Comparison of ENCODE assay signal across 8 cellular contexts in genomic region chr20:46681032-46681854, GRCh38. TPM values are rescaled to one million over a fixed set of nuclear protein-coding genes. Genes with fewer than 3 reads are reported as not detected.
A peak's percentile ranks its signal among the peaks of the same experiment; 100 is the strongest.
DNase-seq lines count a peak whose midpoint lies in the region; ATAC-seq and TF ChIP-seq lines count a peak whose summit lies in the region.

No MANE protein-coding gene starts in this region.

- intact Hi-C loops in mucosa of descending colon (cut with DNase I, micrococcal nuclease), result loop anchor here in 1 of 2 donors (10.0 kb wide), 1 partner anchor 156 kb away; no protein-coding TSS in a partner anchor

- peak; percentile 82 for ATAC-seq in mucosa of descending colon
- ATAC-seq in HG02642 (IDR thresholded peaks at IDR 0.05; ENCODE audit: poor library complexity, unreplicated experiment), result no peak

- no peaks in the 10 kb centered on the region for H3K4me1 ChIP-seq in mucosa of descending colon (ENCODE audit: low read depth)

- H3K4me3 ChIP-seq in mucosa of descending colon, result no peak overlapping the region

- TF ChIP-seq CTCF in mucosa of descending colon (IDR thresholded peaks at IDR 0.05), result peak; percentile 69

- no peaks in the 10 kb centered on the region for H3K36me3 ChIP-seq in mucosa of descending colon (ENCODE audit: low read depth)

- DNase-seq in AG08395 (ENCODE audit: low spot score) (peak; percentile 57), H4 (ENCODE audit: low spot score) (peak; percentile 23), NCI-H526 (lab: John Stamatoyannopoulos, UW) (peak; percentile 51 to 89), mucosa of descending colon (peak in 2 of 3 donors; percentile 48 to 91)
- peak; percentile 72 to 81 for DNase-seq in activated CD4-positive, alpha-beta T cell treated with anti-CD3 and anti-CD28 coated beads, Interleukin-2, amount 50 U/mL, for 48 hours
- peak; percentile 56 for DNase-seq in effector CD8-positive, alpha-beta T cell (lab: John Stamatoyannopoulos, UW)
- DNase-seq in stimulated activated CD8-positive, alpha-beta memory T cell treated with anti-CD3 and anti-CD28 coated beads, Interleukin-7, amount 100 ng/mL, for 4 hours (ENCODE audit: low read depth in 2 of 2), result peak; percentile 36 to 44

- no peaks in the 10 kb centered on the region for H3K9me3 ChIP-seq in mucosa of descending colon

RNA-seq across cellular contexts. Expression of gene TP53RK, which starts 8.0 kb away (rescaled TPM):
- 15.7 and 17.0 TPM in 2 replicates for total RNA-seq in H4 (2014; rRNA removed; shearing (Covaris generic))
- 10 to 100 TPM in 1 of 3 donors, 1 to 10 TPM in 2; 7.8 to 10.4 (median 8.2) TPM for total RNA-seq in mucosa of descending colon

RNA-seq across cellular contexts. Expression of gene SLC2A10, which starts 28.2 kb away (rescaled TPM):
- total RNA-seq in H4 (2014; rRNA removed; shearing (Covaris generic)), result 3.2 and 3.9 TPM in 2 replicates
- total RNA-seq in mucosa of descending colon, result 10 to 100 TPM; 13.4 to 37.5 (median 26.3) TPM

RNA-seq across cellular contexts. Expression of gene SLC13A3, which starts 30.0 kb away (rescaled TPM):
- total RNA-seq in H4 (2014; rRNA removed; shearing (Covaris generic)), result 0.12 TPM in 1 of 2 replicates, not detected in the other
- under 1 TPM in 2 of 3 donors, not detected in 1; 0.27 to 0.54 TPM for total RNA-seq in mucosa of descending colon

Comparison
In these comparisons a context has a peak if more than half of its experiments do, and no peak if none do; other contexts are left out.
1. DNase-seq: peak in every context shown above with its lines; median percentile 76 in activated CD4-positive, alpha-beta T cell treated with anti-CD3 and anti-CD28 coated beads, Interleukin-2, amount 50 U/mL, for 48 hours; 70 in NCI-H526; 70 in mucosa of descending colon; 57 in AG08395; 56 in effector CD8-positive, alpha-beta T cell; 40 in stimulated activated CD8-positive, alpha-beta memory T cell treated with anti-CD3 and anti-CD28 coated beads, Interleukin-7, amount 100 ng/mL, for 4 hours; 23 in H4.